ENCODE assay signal across 9 cellular contexts in genomic region chr11:116791002-116791812, GRCh38. TPM values are rescaled to one million over a fixed set of nuclear protein-coding genes. Genes with fewer than 3 reads are reported as not detected.
DNase-seq lines count a peak whose midpoint lies in the region; ATAC-seq and TF ChIP-seq lines count a peak whose summit lies in the region.
"Had no signal": no experiment of that assay in that cellular context is flagged by ENCODE, and none has a peak within 500 bp of the region (broad histone marks: within the 10 kb centered on the region; RNA-seq: fewer than 3 reads in every experiment).

No MANE protein-coding gene starts in this region.

- H3K27me3 ChIP-seq in breast epithelium = peaks cover 0 to 4% of the 10 kb centered on the region in 2 donors
- H3K27me3 ChIP-seq: BLaER1 treated with 17β-estradiol and CSF1 and Interleukin-3, amounts not matched to agents 10 nM and 100 nM had no signal

- DNase-seq in NCI-H1436 (lab: John Stamatoyannopoulos, UW) (peak; percentile 60), NCI-H1436 treated with DMSO at 0.1 percent for 48 hours (lab: John Stamatoyannopoulos, UW) (no peak), NCI-H2107 treated with DMSO at 0.1 percent for 48 hours (lab: John Stamatoyannopoulos, UW; ENCODE audit: unreplicated experiment) (peak; percentile 25), breast epithelium (ENCODE audit: low spot score in 2 of 2) (peak; percentile 41 to 74), iris pigment epithelial cell (ENCODE audit: low read depth) (peak; percentile 42)
- DNase-seq in activated CD4-positive, CD25-positive, alpha-beta regulatory T cell treated with anti-CD3 and anti-CD28 coated beads, Interleukin-2, amount 50 U/mL, for 16 hours (ENCODE audit: low read depth, low spot score) = peak; percentile 39
- DNase-seq in stimulated activated CD4-positive, alpha-beta T cell treated with anti-CD3 and anti-CD28 coated beads, Interleukin-15, amount 100 ng/mL, for 1 hour (ENCODE audit: low read depth in 1 of 2, low spot score in 1 of 2) = peak; percentile 50 to 65

- H3K36me3 ChIP-seq in breast epithelium = no peaks in the 10 kb centered on the region

- H3K9me3 ChIP-seq in breast epithelium = no peaks in the 10 kb centered on the region

- no peak for ATAC-seq in GM21619 (IDR thresholded peaks at IDR 0.05; ENCODE audit: unreplicated experiment)

- peak; percentile 77 to 90 (median 85) for TF ChIP-seq CTCF in breast epithelium (IDR thresholded peaks at IDR 0.05)

- TF ChIP-seq POLR2A in breast epithelium (IDR thresholded peaks at IDR 0.05) = no peak

- peak overlapping the region in 2 of 3 donors; percentile 18 to 24 for H3K4me3 ChIP-seq in breast epithelium
- H3K4me3 ChIP-seq: BLaER1 treated with 17β-estradiol and CSF1 and Interleukin-3, amounts not matched to agents 10 nM and 100 nM had no signal

- H3K4me1 ChIP-seq in breast epithelium = peaks cover 0 to 9% of the 10 kb centered on the region in 2 donors

- no peak overlapping the region for H3K27ac ChIP-seq in breast epithelium
- H3K27ac ChIP-seq: BLaER1 treated with 17β-estradiol and CSF1 and Interleukin-3, amounts not matched to agents 10 nM and 100 nM had no signal

- intact Hi-C loops in breast epithelium (cut with DNase I; ENCODE audit: low total_unique reads) = no loop called here

RNA-seq across cellular contexts. Expression of gene APOA5, which starts 0.5 kb away (rescaled TPM):
- total RNA-seq in breast epithelium = not detected

RNA-seq across cellular contexts. Expression of gene ZPR1, which starts 3.4 kb away (rescaled TPM):
- total RNA-seq in breast epithelium = 10 to 100 TPM; 29.4 to 38.7 (median 34.7) TPM

RNA-seq across cellular contexts. Expression of gene BUD13, which starts 18.4 kb away (rescaled TPM):
- total RNA-seq in breast epithelium = 10 to 100 TPM in 2 of 3 donors, 1 to 10 TPM in 1; 9.9 to 19.8 (median 15.1) TPM

RNA-seq across cellular contexts. Expression of gene APOA4, which starts 31.9 kb away (rescaled TPM):
- total RNA-seq in breast epithelium = under 1 TPM in 1 of 3 donors, not detected in 2; 0.33 TPM

RNA-seq across cellular contexts. Expression of gene APOC3, which starts 38.5 kb away (rescaled TPM):
- total RNA-seq in breast epithelium = not detected
